Comparison of ENCODE assay signal across 12 cellular contexts in genomic region chrX:119687661-119688413, GRCh38. TPM values are rescaled to one million over a fixed set of nuclear protein-coding genes. Genes with fewer than 3 reads are reported as not detected.
DNase-seq lines count a peak whose midpoint lies in the region; ATAC-seq and TF ChIP-seq lines count a peak whose summit lies in the region.
"Had no signal": no experiment of that assay in that cellular context is flagged by ENCODE, and none has a peak within 500 bp of the region (broad histone marks: within the 10 kb centered on the region; RNA-seq: fewer than 3 reads in every experiment).

No MANE protein-coding gene starts in this region.

- peak overlapping the region; percentile 57 for H3K4me2 ChIP-seq in OCI-LY1 (ENCODE audit: low read length)
- no peak overlapping the region for H3K4me2 ChIP-seq in mesendoderm (ENCODE audit: low read length)

- peak overlapping the region; percentile 5 for H3K4me3 ChIP-seq in OCI-LY1 (ENCODE audit: low read depth, low read length, poor library complexity, severe bottlenecking)
- H3K4me3 ChIP-seq in brain microvascular endothelial cell (ENCODE audit: low read depth, low read length) = no peak overlapping the region
- H3K4me3 ChIP-seq in mesendoderm (ENCODE audit: low read length) = no peak overlapping the region

- peak; percentile 39 for DNase-seq in activated T-cell treated with anti-CD3 and anti-CD28 coated beads, Interleukin-2, amount 50 U/mL, for 24 hours
- DNase-seq in activated T-cell treated with anti-CD3 and anti-CD28 coated beads for 4 hours (no peak), brain microvascular endothelial cell (no peak), KBM-7 (no peak), mesendoderm (no peak)
- DNase-seq in central memory CD8-positive, alpha-beta T cell (ENCODE audit: low spot score in 2 of 2) = no peak
- no peak for DNase-seq in stimulated activated naive B cell treated with anti-CD40 and anti-IgM and Interleukin-4, amounts not matched to agents 10 μg/mL and 1 μg/mL and 100 μg/mL, for 72 hours
- DNase-seq: ACHN; activated effector memory CD4-positive, alpha-beta T cell treated with Interleukin-2 at 50 U/mL for 16 hours; mesenchymal stem cell; NCI-H1436 had no signal

- H4K8ac ChIP-seq in mesendoderm (ENCODE audit: low read depth, low read length) = no peak overlapping the region

- H3K4me1 Mint-ChIP-seq in activated T-cell treated with anti-CD3 and anti-CD28 coated beads, Interleukin-2, amount 50 U/mL, for 24 hours (ENCODE audit: low read depth) = peaks cover 78% of the 10 kb centered on the region
- H3K4me1 Mint-ChIP-seq in central memory CD8-positive, alpha-beta T cell = peaks cover 30% of the 10 kb centered on the region
- peaks cover 52 to 57% of the 10 kb centered on the region in 2 donors for H3K4me1 Mint-ChIP-seq in stimulated activated naive B cell treated with anti-CD40 and anti-IgM and Interleukin-4, amounts not matched to agents 10 μg/mL and 1 μg/mL and 100 μg/mL, for 72 hours

- peaks cover 65% of the 10 kb centered on the region for H3K79me2 ChIP-seq in OCI-LY1 (ENCODE audit: insufficient read depth, low read length)
- H3K79me2 ChIP-seq in mesendoderm (ENCODE audit: control insufficient read depth, insufficient read depth, low read length) = no peaks in the 10 kb centered on the region

- peaks cover 86% of the 10 kb centered on the region for H3K4me1 ChIP-seq in OCI-LY1 (ENCODE audit: insufficient read depth, low read length, severe bottlenecking)
- no peaks in the 10 kb centered on the region for H3K4me1 ChIP-seq in mesendoderm (ENCODE audit: control insufficient read depth, low read depth, low read length)

- H3K56ac ChIP-seq in mesendoderm (ENCODE audit: low read length) = no peak overlapping the region

- WGBS in mesendoderm (ENCODE audit: extremely low coverage, insufficient coverage, low lambda C conversion rate) = no CpG with 5 or more reads among the region's 5 CpGs

- H4K20me1 ChIP-seq in OCI-LY1 (ENCODE audit: insufficient read depth, low read length) = no peaks in the 10 kb centered on the region

- in situ Hi-C loops in brain microvascular endothelial cell (cut with HindIII; ENCODE audit: low pct_ligation_motif_present, low sequenced_read_pairs) = no loop called here
- in situ Hi-C loops in KBM-7 (cut with MboI; ENCODE audit: low pct_unique_long_range_greater_than_20kb, low sequenced_read_pairs) = no loop called here

- peaks cover 3% of the 10 kb centered on the region; the same call in 1 of the 2 replicates for H3F3A ChIP-seq in OCI-LY1 (ENCODE audit: insufficient read depth, low read length)

- no peak overlapping the region for H3K4ac ChIP-seq in mesendoderm (ENCODE audit: low read depth, low read length)

- H3K9me2 ChIP-seq in OCI-LY1 (ENCODE audit: low read depth, low read length) = no peaks in the 10 kb centered on the region

- H3K9me3 ChIP-seq in OCI-LY1 (ENCODE audit: low read length) = no peaks in the 10 kb centered on the region

- H4K5ac ChIP-seq in mesendoderm (ENCODE audit: low read length) = no peak overlapping the region

- H3K27ac Mint-ChIP-seq in activated T-cell treated with anti-CD3 and anti-CD28 coated beads, Interleukin-2, amount 50 U/mL, for 24 hours = peak overlapping the region; percentile 99
- H3K27ac Mint-ChIP-seq in central memory CD8-positive, alpha-beta T cell (ENCODE audit: low read depth) = peak overlapping the region; percentile 97
- H3K27ac Mint-ChIP-seq in stimulated activated naive B cell treated with anti-CD40 and anti-IgM and Interleukin-4, amounts not matched to agents 10 μg/mL and 1 μg/mL and 100 μg/mL, for 72 hours = peak overlapping the region; percentile 99

- H3K9ac ChIP-seq in OCI-LY1 (ENCODE audit: low read length) (peak overlapping the region; percentile 33; the same call in 1 of the 2 replicates), mesendoderm (ENCODE audit: low read length) (no peak overlapping the region)

- H2BK120ac ChIP-seq in mesendoderm (ENCODE audit: low read depth, low read length) = no peak overlapping the region

- TF ChIP-seq CTCF in OCI-LY1 (IDR thresholded peaks at IDR 0.05; ENCODE audit: low read length) (no peak), brain microvascular endothelial cell (IDR thresholded peaks at IDR 0.05; ENCODE audit: low read depth, low read length, missing control alignments) (no peak)

- ATAC-seq in central memory CD8-positive, alpha-beta T cell (replicated peaks; ENCODE audit: extremely low read depth, poor library complexity, severe bottlenecking) = no peak
- no peak for ATAC-seq in stimulated activated naive B cell treated with anti-CD40 and anti-IgM and Interleukin-4, amounts not matched to agents 10 μg/mL and 1 μg/mL and 100 μg/mL, for 72 hours (replicated peaks)

- H3K23ac ChIP-seq in mesendoderm (ENCODE audit: low read length) = no peak overlapping the region

- no peak overlapping the region for H2BK15ac ChIP-seq in mesendoderm (replicated peaks; ENCODE audit: low read depth)

- H3K27me3 Mint-ChIP-seq in activated T-cell treated with anti-CD3 and anti-CD28 coated beads, Interleukin-2, amount 50 U/mL, for 24 hours = no peaks in the 10 kb centered on the region
- H3K27me3 Mint-ChIP-seq in central memory CD8-positive, alpha-beta T cell = no peaks in the 10 kb centered on the region
- H3K27me3 Mint-ChIP-seq in stimulated activated naive B cell treated with anti-CD40 and anti-IgM and Interleukin-4, amounts not matched to agents 10 μg/mL and 1 μg/mL and 100 μg/mL, for 72 hours = no peaks in the 10 kb centered on the region

- H3K36me3 ChIP-seq in OCI-LY1 (ENCODE audit: insufficient read depth, low read length) = 0 out of 2 replicates have a peak, but pooled peaks cover 5% of the 10 kb centered on the region
- H3K36me3 ChIP-seq in brain microvascular endothelial cell (replicated peaks) = no peaks in the 10 kb centered on the region
- no peaks in the 10 kb centered on the region for H3K36me3 ChIP-seq in mesendoderm (ENCODE audit: control insufficient read depth, insufficient read depth, low read length)

- no peak overlapping the region for H2AK5ac ChIP-seq in mesendoderm (ENCODE audit: low read length)

- H3K27ac ChIP-seq in OCI-LY1 (ENCODE audit: low read depth, low read length, poor library complexity, severe bottlenecking) = peak overlapping the region; percentile 97
- no peak overlapping the region for H3K27ac ChIP-seq in brain microvascular endothelial cell
- no peak overlapping the region for H3K27ac ChIP-seq in mesendoderm (ENCODE audit: low read depth, low read length)

- no peaks in the 10 kb centered on the region for H3K9me3 Mint-ChIP-seq in activated T-cell treated with anti-CD3 and anti-CD28 coated beads, Interleukin-2, amount 50 U/mL, for 24 hours
- no peaks in the 10 kb centered on the region for H3K9me3 Mint-ChIP-seq in central memory CD8-positive, alpha-beta T cell
- no peaks in the 10 kb centered on the region for H3K9me3 Mint-ChIP-seq in stimulated activated naive B cell treated with anti-CD40 and anti-IgM and Interleukin-4, amounts not matched to agents 10 μg/mL and 1 μg/mL and 100 μg/mL, for 72 hours

- peak overlapping the region; percentile 88 for H3K4me3 Mint-ChIP-seq in activated T-cell treated with anti-CD3 and anti-CD28 coated beads, Interleukin-2, amount 50 U/mL, for 24 hours
- H3K4me3 Mint-ChIP-seq in central memory CD8-positive, alpha-beta T cell = peak overlapping the region; percentile 97
- peak overlapping the region; percentile 50 to 64 for H3K4me3 Mint-ChIP-seq in stimulated activated naive B cell treated with anti-CD40 and anti-IgM and Interleukin-4, amounts not matched to agents 10 μg/mL and 1 μg/mL and 100 μg/mL, for 72 hours

- no peak overlapping the region for H2AFZ ChIP-seq in OCI-LY1 (ENCODE audit: low read length)

- H3K79me1 ChIP-seq in mesendoderm (ENCODE audit: low read length) = no peaks in the 10 kb centered on the region

- no peaks in the 10 kb centered on the region for H3K27me3 ChIP-seq in OCI-LY1 (ENCODE audit: insufficient read depth, low read length)
- no peaks in the 10 kb centered on the region for H3K27me3 ChIP-seq in brain microvascular endothelial cell (replicated peaks)
- H3K27me3 ChIP-seq in mesendoderm (ENCODE audit: insufficient read depth, low read length, poor library complexity) = no peaks in the 10 kb centered on the region

- no peak overlapping the region for H3K18ac ChIP-seq in mesendoderm (ENCODE audit: low read length)

- H3K36me3 Mint-ChIP-seq in activated T-cell treated with anti-CD3 and anti-CD28 coated beads, Interleukin-2, amount 50 U/mL, for 24 hours (ENCODE audit: low read depth) = peaks cover 68% of the 10 kb centered on the region
- H3K36me3 Mint-ChIP-seq in central memory CD8-positive, alpha-beta T cell (ENCODE audit: insufficient read depth) = peaks cover 34% of the 10 kb centered on the region
- peaks cover 4 to 36% of the 10 kb centered on the region in 2 donors for H3K36me3 Mint-ChIP-seq in stimulated activated naive B cell treated with anti-CD40 and anti-IgM and Interleukin-4, amounts not matched to agents 10 μg/mL and 1 μg/mL and 100 μg/mL, for 72 hours

- no peak overlapping the region for H2BK5ac ChIP-seq in mesendoderm (ENCODE audit: low read length)

RNA-seq across cellular contexts. Expression of gene SEPTIN6, which starts 5.1 kb away (rescaled TPM):
- polyA plus RNA-seq in mesendoderm (2013, experiment 1 of 2) = 19.8 TPM
- polyA plus RNA-seq in mesendoderm (2013, experiment 2 of 2) = 20.8 TPM
